In genomic region chr1:211515090-211516023, GRCh38 we compare ENCODE assay signal across 1 cellular context.
TF ChIP-seq lines count a peak whose summit lies in the region.

No MANE protein-coding gene starts in this region.

TF ChIP-seq in HepG2, 621 proteins besides CTCF, POLR2A, EP300 and RAD21 (continued from another document and continues in another):
- TF ChIP-seq POGK (CRISPR knock-in tag; conservative IDR thresholded peaks at IDR 0.05) (peak; percentile 77), BORCS8-MEF2B (CRISPR knock-in tag; IDR thresholded peaks at IDR 0.05) (peak; percentile 87), NFIC (IDR thresholded peaks at IDR 0.05; ENCODE audit: low read length) (no peak), TAF1 (CRISPR knock-in tag; IDR thresholded peaks at IDR 0.05) (peak; percentile 37; the same call in 1 of the 2 replicates), ZNF614 (CRISPR knock-in tag; IDR thresholded peaks at IDR 0.05; ENCODE audit: borderline replicate concordance) (no peak; the same call in 1 of the 2 replicates), ZNF205 (CRISPR knock-in tag; IDR thresholded peaks at IDR 0.05) (peak; percentile 48; the same call in 1 of the 2 replicates), ZNF782 (CRISPR knock-in tag; IDR thresholded peaks at IDR 0.05; ENCODE audit: borderline replicate concordance) (no peak; the same call in 1 of the 2 replicates), ZBTB34 (CRISPR knock-in tag; IDR thresholded peaks at IDR 0.05) (peak; percentile 77), HOXA5 (CRISPR knock-in tag; IDR thresholded peaks at IDR 0.05) (peak; percentile 41; the same call in 1 of the 2 replicates), PAF1 (CRISPR knock-in tag; IDR thresholded peaks at IDR 0.05) (no peak), ZHX1 (CRISPR knock-in tag; IDR thresholded peaks at IDR 0.05; ENCODE audit: low read depth) (peak; percentile 86), TCF7 (IDR thresholded peaks at IDR 0.05; ENCODE audit: low read depth) (no peak), ZNF589 (CRISPR knock-in tag; conservative IDR thresholded peaks at IDR 0.05) (0 out of 2 replicates have a peak, but pooled peaks have one; percentile 39), ZBTB20 (CRISPR knock-in tag; IDR thresholded peaks at IDR 0.05; ENCODE audit: borderline replicate concordance, low read depth) (no peak), MLXIP (CRISPR knock-in tag; IDR thresholded peaks at IDR 0.05; ENCODE audit: borderline replicate concordance) (peak; percentile 69; the same call in 1 of the 2 replicates), ZNF547 (CRISPR knock-in tag; IDR thresholded peaks at IDR 0.05) (peak; percentile 81), SKI (IDR thresholded peaks at IDR 0.05; ENCODE audit: partially characterized antibody) (peak; percentile 89), PCBP1 (IDR thresholded peaks at IDR 0.05; ENCODE audit: borderline replicate concordance, low read depth, low read length) (0 out of 2 replicates have a peak, but pooled peaks have one; percentile 2), ARNTL (CRISPR knock-in tag; IDR thresholded peaks at IDR 0.05) (no peak), FOXA1 (IDR thresholded peaks at IDR 0.05) (no peak), FOXA1 (CRISPR knock-in tag; IDR thresholded peaks at IDR 0.05) (no peak), ISX (CRISPR knock-in tag; conservative IDR thresholded peaks at IDR 0.05) (0 out of 2 replicates have a peak, but pooled peaks have one; percentile 36), ETV5 (CRISPR knock-in tag; IDR thresholded peaks at IDR 0.05; ENCODE audit: borderline replicate concordance) (peak; percentile 53), ZNF441 (CRISPR knock-in tag; IDR thresholded peaks at IDR 0.05; ENCODE audit: borderline replicate concordance) (no peak), ZBTB25 (CRISPR knock-in tag; IDR thresholded peaks at IDR 0.05) (0 out of 2 replicates have a peak, but pooled peaks have one; percentile 44), NONO (IDR thresholded peaks at IDR 0.05) (no peak), NONO (CRISPR knock-in tag; conservative IDR thresholded peaks at IDR 0.05) (peak; percentile 76), FOSL2 (CRISPR knock-in tag; IDR thresholded peaks at IDR 0.05) (peak; percentile 95), TARDBP (CRISPR knock-in tag; IDR thresholded peaks at IDR 0.05) (peak; percentile 83; the same call in 1 of the 2 replicates), JUNB (CRISPR knock-in tag; IDR thresholded peaks at IDR 0.05; ENCODE audit: borderline replicate concordance) (no peak), U2AF2 (IDR thresholded peaks at IDR 0.05; ENCODE audit: low read depth, low read length) (no peak), TEAD3 (CRISPR knock-in tag; optimal IDR thresholded peaks at IDR 0.05; ENCODE audit: borderline replicate concordance) (peak; percentile 52), ZNF510 (CRISPR knock-in tag; IDR thresholded peaks at IDR 0.05; ENCODE audit: low read depth) (no peak), NR1H2 (CRISPR knock-in tag; IDR thresholded peaks at IDR 0.05; ENCODE audit: borderline replicate concordance, low read depth) (no peak), MTA3 (CRISPR knock-in tag; IDR thresholded peaks at IDR 0.05) (no peak), ATF1 (CRISPR knock-in tag; IDR thresholded peaks at IDR 0.05) (no peak), ZNF639 (CRISPR knock-in tag; conservative IDR thresholded peaks at IDR 0.05) (0 out of 2 replicates have a peak, but pooled peaks have one; percentile 49), ISL2 (CRISPR knock-in tag; IDR thresholded peaks at IDR 0.05) (peak; percentile 66; the same call in 1 of the 2 replicates), SRSF9 (IDR thresholded peaks at IDR 0.05; ENCODE audit: borderline replicate concordance, insufficient read depth, low read depth, low read length, poor library complexity, severe bottlenecking) (no peak), MXD4 (CRISPR knock-in tag; IDR thresholded peaks at IDR 0.05) (0 out of 2 replicates have a peak, but pooled peaks have one; percentile 45), ZMAT3 (CRISPR knock-in tag; conservative IDR thresholded peaks at IDR 0.05) (peak; percentile 53), SAFB2 (CRISPR knock-in tag; IDR thresholded peaks at IDR 0.05; ENCODE audit: borderline replicate concordance, low read depth) (peak; percentile 71; the same call in 1 of the 2 replicates), HNRNPH1 (optimal IDR thresholded peaks at IDR 0.05; ENCODE audit: low read depth, low read length) (no peak), ZNF780A (CRISPR knock-in tag; IDR thresholded peaks at IDR 0.05) (no peak), KDM2A (CRISPR knock-in tag; IDR thresholded peaks at IDR 0.05; ENCODE audit: borderline replicate concordance, low read depth) (peak; percentile 83), ZNF354B (CRISPR knock-in tag; IDR thresholded peaks at IDR 0.05) (no peak), NFKB2 (CRISPR knock-in tag; IDR thresholded peaks at IDR 0.05; ENCODE audit: borderline replicate concordance) (peak; percentile 30; the same call in 1 of the 2 replicates), BATF2 (CRISPR knock-in tag; IDR thresholded peaks at IDR 0.05) (no peak), SP2 (CRISPR knock-in tag; IDR thresholded peaks at IDR 0.05) (0 out of 2 replicates have a peak, but pooled peaks have one; percentile 5), SIN3B (IDR thresholded peaks at IDR 0.05; ENCODE audit: low read length) (no peak), STAG1 (CRISPR knock-in tag; IDR thresholded peaks at IDR 0.05) (peak; percentile 73), ARNT2 (CRISPR knock-in tag; IDR thresholded peaks at IDR 0.05; ENCODE audit: low read depth) (peak; percentile 88), TFDP2 (CRISPR knock-in tag; IDR thresholded peaks at IDR 0.05) (peak; percentile 64), ZBTB10 (CRISPR knock-in tag; IDR thresholded peaks at IDR 0.05; ENCODE audit: borderline replicate concordance) (peak; percentile 47; the same call in 1 of the 2 replicates), SCMH1 (CRISPR knock-in tag; IDR thresholded peaks at IDR 0.05; ENCODE audit: borderline replicate concordance) (no peak)
